1 cellular context compared by ENCODE assay signal in genomic region chr14:68795602-68796417, GRCh38.
A peak's percentile ranks its signal among the peaks of the same experiment; 100 is the strongest.
TF ChIP-seq lines count a peak whose summit lies in the region.

No MANE protein-coding gene starts in this region.

TF ChIP-seq in H1, 55 proteins besides CTCF, POLR2A, EP300 and RAD21 (continued from another document):
- TF ChIP-seq, protein P1, sequence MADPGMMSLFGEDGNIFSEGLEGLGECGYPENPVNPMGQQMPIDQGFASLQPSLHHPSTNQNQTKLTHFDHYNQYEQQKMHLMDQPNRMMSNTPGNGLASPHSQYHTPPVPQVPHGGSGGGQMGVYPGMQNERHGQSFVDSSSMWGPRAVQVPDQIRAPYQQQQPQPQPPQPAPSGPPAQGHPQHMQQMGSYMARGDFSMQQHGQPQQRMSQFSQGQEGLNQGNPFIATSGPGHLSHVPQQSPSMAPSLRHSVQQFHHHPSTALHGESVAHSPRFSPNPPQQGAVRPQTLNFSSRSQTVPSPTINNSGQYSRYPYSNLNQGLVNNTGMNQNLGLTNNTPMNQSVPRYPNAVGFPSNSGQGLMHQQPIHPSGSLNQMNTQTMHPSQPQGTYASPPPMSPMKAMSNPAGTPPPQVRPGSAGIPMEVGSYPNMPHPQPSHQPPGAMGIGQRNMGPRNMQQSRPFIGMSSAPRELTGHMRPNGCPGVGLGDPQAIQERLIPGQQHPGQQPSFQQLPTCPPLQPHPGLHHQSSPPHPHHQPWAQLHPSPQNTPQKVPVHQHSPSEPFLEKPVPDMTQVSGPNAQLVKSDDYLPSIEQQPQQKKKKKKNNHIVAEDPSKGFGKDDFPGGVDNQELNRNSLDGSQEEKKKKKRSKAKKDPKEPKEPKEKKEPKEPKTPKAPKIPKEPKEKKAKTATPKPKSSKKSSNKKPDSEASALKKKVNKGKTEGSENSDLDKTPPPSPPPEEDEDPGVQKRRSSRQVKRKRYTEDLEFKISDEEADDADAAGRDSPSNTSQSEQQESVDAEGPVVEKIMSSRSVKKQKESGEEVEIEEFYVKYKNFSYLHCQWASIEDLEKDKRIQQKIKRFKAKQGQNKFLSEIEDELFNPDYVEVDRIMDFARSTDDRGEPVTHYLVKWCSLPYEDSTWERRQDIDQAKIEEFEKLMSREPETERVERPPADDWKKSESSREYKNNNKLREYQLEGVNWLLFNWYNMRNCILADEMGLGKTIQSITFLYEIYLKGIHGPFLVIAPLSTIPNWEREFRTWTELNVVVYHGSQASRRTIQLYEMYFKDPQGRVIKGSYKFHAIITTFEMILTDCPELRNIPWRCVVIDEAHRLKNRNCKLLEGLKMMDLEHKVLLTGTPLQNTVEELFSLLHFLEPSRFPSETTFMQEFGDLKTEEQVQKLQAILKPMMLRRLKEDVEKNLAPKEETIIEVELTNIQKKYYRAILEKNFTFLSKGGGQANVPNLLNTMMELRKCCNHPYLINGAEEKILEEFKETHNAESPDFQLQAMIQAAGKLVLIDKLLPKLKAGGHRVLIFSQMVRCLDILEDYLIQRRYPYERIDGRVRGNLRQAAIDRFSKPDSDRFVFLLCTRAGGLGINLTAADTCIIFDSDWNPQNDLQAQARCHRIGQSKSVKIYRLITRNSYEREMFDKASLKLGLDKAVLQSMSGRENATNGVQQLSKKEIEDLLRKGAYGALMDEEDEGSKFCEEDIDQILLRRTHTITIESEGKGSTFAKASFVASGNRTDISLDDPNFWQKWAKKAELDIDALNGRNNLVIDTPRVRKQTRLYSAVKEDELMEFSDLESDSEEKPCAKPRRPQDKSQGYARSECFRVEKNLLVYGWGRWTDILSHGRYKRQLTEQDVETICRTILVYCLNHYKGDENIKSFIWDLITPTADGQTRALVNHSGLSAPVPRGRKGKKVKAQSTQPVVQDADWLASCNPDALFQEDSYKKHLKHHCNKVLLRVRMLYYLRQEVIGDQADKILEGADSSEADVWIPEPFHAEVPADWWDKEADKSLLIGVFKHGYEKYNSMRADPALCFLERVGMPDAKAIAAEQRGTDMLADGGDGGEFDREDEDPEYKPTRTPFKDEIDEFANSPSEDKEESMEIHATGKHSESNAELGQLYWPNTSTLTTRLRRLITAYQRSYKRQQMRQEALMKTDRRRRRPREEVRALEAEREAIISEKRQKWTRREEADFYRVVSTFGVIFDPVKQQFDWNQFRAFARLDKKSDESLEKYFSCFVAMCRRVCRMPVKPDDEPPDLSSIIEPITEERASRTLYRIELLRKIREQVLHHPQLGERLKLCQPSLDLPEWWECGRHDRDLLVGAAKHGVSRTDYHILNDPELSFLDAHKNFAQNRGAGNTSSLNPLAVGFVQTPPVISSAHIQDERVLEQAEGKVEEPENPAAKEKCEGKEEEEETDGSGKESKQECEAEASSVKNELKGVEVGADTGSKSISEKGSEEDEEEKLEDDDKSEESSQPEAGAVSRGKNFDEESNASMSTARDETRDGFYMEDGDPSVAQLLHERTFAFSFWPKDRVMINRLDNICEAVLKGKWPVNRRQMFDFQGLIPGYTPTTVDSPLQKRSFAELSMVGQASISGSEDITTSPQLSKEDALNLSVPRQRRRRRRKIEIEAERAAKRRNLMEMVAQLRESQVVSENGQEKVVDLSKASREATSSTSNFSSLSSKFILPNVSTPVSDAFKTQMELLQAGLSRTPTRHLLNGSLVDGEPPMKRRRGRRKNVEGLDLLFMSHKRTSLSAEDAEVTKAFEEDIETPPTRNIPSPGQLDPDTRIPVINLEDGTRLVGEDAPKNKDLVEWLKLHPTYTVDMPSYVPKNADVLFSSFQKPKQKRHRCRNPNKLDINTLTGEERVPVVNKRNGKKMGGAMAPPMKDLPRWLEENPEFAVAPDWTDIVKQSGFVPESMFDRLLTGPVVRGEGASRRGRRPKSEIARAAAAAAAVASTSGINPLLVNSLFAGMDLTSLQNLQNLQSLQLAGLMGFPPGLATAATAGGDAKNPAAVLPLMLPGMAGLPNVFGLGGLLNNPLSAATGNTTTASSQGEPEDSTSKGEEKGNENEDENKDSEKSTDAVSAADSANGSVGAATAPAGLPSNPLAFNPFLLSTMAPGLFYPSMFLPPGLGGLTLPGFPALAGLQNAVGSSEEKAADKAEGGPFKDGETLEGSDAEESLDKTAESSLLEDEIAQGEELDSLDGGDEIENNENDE (IDR thresholded peaks at IDR 0.05; ENCODE audit: insufficient replicate concordance, low read length): no peak
- TF ChIP-seq CREB1 (IDR thresholded peaks at IDR 0.05): 0 out of 2 replicates have a peak, but pooled peaks have one; percentile 15
- TF ChIP-seq TEAD4 (IDR thresholded peaks at IDR 0.05; ENCODE audit: low read depth, low read length): peak; percentile 71
- 0 out of 2 replicates have a peak, but pooled peaks have one; percentile 65 for TF ChIP-seq GABPA (IDR thresholded peaks at IDR 0.05; ENCODE audit: borderline replicate concordance, insufficient read depth, low read length)
- TF ChIP-seq MAFK (IDR thresholded peaks at IDR 0.05; ENCODE audit: low read depth, low read length): no peak
- TF ChIP-seq TCF12 (IDR thresholded peaks at IDR 0.05; ENCODE audit: low read depth, low read length): peak; percentile 43; the same call in 1 of the 2 replicates
- TF ChIP-seq KDM4A (IDR thresholded peaks at IDR 0.05; ENCODE audit: low read depth, low read length, severe bottlenecking): no peak
- TF ChIP-seq ZNF274 (IDR thresholded peaks at IDR 0.05; ENCODE audit: borderline replicate concordance, extremely low read depth, low read length): no peak
- peak; percentile 84 for TF ChIP-seq TBP (IDR thresholded peaks at IDR 0.05; ENCODE audit: low read depth, low read length)
- TF ChIP-seq YY1 (IDR thresholded peaks at IDR 0.05; ENCODE audit: low read depth, low read length): no peak
- TF ChIP-seq HDAC6 (IDR thresholded peaks at IDR 0.05; ENCODE audit: low read depth, low read length): no peak
- peak; percentile 91 for TF ChIP-seq ASH2L (IDR thresholded peaks at IDR 0.05; ENCODE audit: low read length)
- TF ChIP-seq POLR2AphosphoS5 (IDR thresholded peaks at IDR 0.05; ENCODE audit: low read depth, low read length): peak; percentile 94
- peak; percentile 85 for TF ChIP-seq RBBP5 (IDR thresholded peaks at IDR 0.05; ENCODE audit: borderline replicate concordance, low read depth, low read length)
- TF ChIP-seq ATF3 (IDR thresholded peaks at IDR 0.05; ENCODE audit: insufficient read depth, low read depth, low read length): no peak
- peak; percentile 19; the same call in 1 of the 2 replicates for TF ChIP-seq CHD1 (IDR thresholded peaks at IDR 0.05; ENCODE audit: low read depth, low read length)
- TF ChIP-seq TAF1 (IDR thresholded peaks at IDR 0.05; ENCODE audit: low read depth, low read length): peak; percentile 83
- TF ChIP-seq, protein P2, sequence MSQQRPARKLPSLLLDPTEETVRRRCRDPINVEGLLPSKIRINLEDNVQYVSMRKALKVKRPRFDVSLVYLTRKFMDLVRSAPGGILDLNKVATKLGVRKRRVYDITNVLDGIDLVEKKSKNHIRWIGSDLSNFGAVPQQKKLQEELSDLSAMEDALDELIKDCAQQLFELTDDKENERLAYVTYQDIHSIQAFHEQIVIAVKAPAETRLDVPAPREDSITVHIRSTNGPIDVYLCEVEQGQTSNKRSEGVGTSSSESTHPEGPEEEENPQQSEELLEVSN (IDR thresholded peaks at IDR 0.05): peak; percentile 31
- no peak for TF ChIP-seq BRCA1 (IDR thresholded peaks at IDR 0.05; ENCODE audit: low read depth, low read length)
- TF ChIP-seq, protein P3, sequence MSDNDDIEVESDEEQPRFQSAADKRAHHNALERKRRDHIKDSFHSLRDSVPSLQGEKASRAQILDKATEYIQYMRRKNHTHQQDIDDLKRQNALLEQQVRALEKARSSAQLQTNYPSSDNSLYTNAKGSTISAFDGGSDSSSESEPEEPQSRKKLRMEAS (IDR thresholded peaks at IDR 0.05): peak; percentile 40
- peak in 1 of 2 experiments; percentile 84; a peak in 3 of 4 replicates for TF ChIP-seq SIN3A (conservative IDR thresholded peaks at IDR 0.05 in 1 of 2, IDR thresholded peaks at IDR 0.05 in 1 of 2; ENCODE audit: low read depth in 1 of 2, low read length in 2 of 2)
- no peak for TF ChIP-seq SP1 (IDR thresholded peaks at IDR 0.05; ENCODE audit: low read depth, low read length)
- no peak for TF ChIP-seq SUZ12 (IDR thresholded peaks at IDR 0.05; ENCODE audit: low read length)
- no peak; the same call in 1 of the 2 replicates for TF ChIP-seq CEBPB (IDR thresholded peaks at IDR 0.05; ENCODE audit: low read depth, low read length)
- TF ChIP-seq KDM1A (IDR thresholded peaks at IDR 0.05; ENCODE audit: borderline replicate concordance, low read length): no peak
- TF ChIP-seq JUND (IDR thresholded peaks at IDR 0.05; ENCODE audit: low read length): 0 out of 2 replicates have a peak, but pooled peaks have one; percentile 28
- TF ChIP-seq SP4 (IDR thresholded peaks at IDR 0.05; ENCODE audit: low read length): peak; percentile 31; the same call in 1 of the 2 replicates
- peak in 1 of 2 experiments; percentile 28; a peak in 1 of 4 replicates for TF ChIP-seq HDAC2 (IDR thresholded peaks at IDR 0.05; ENCODE audit: borderline replicate concordance in 1 of 2, low read depth in 2 of 2, low read length in 2 of 2)
- peak; percentile 76 for TF ChIP-seq PHF8 (conservative IDR thresholded peaks at IDR 0.05; ENCODE audit: low read depth, low read length)
- no peak for TF ChIP-seq KDM5A (IDR thresholded peaks at IDR 0.05; ENCODE audit: low read length)
- no peak for TF ChIP-seq USF2 (IDR thresholded peaks at IDR 0.05; ENCODE audit: low read length)
